30 cellular contexts compared by ENCODE assay signal in genomic region chr5:7244208-7244607, GRCh38.
"Had no signal": no experiment of that assay in that cellular context is flagged by ENCODE, and none has a peak within 500 bp of the region (broad histone marks: within the 10 kb centered on the region; RNA-seq: fewer than 3 reads in every experiment).

No MANE protein-coding gene starts in this region.

- H2AFZ ChIP-seq: parathyroid adenoma had no signal

- FAIRE-seq: urothelium cell line had no signal

- H3K4me2 ChIP-seq: smooth muscle cell had no signal

- ATAC-seq: naive thymus-derived CD4-positive, alpha-beta T cell; natural killer cell; psoas muscle; right cardiac atrium; stimulated activated naive B cell treated with anti-CD40 and anti-IgM and Interleukin-4, amounts not matched to agents 10 μg/mL and 1 μg/mL and 100 μg/mL, for 72 hours had no signal

- H3K9me3 ChIP-seq: ovary, psoas muscle, right lobe of liver, sigmoid colon, spleen, stomach, thoracic aorta, thyroid gland, tibial nerve, upper lobe of left lung, vagina had no signal

- DNase-seq: naive thymus-derived CD4-positive, alpha-beta T cell; natural killer cell; occipital lobe; ovary; posterior cingulate gyrus; psoas muscle; right cardiac atrium; right lobe of liver; sigmoid colon; spleen; stimulated activated CD4-positive, alpha-beta T cell treated with anti-CD3 and anti-CD28 coated beads, Interleukin-12 subunit alpha, Interleukin-12 subunit beta, amount 100 ng/mL, for 4 hours; stimulated activated CD4-positive, alpha-beta T cell treated with anti-CD3 and anti-CD28 coated beads, Interleukin-1b, Interleukin-23, amount 100 ng/mL, for 48 hours; stimulated activated CD4-positive, alpha-beta T cell treated with anti-CD3 and anti-CD28 coated beads, Interleukin-4, amount 100 ng/mL, for 1 hour; stimulated activated CD4-positive, alpha-beta T cell treated with anti-CD3 and anti-CD28 coated beads, Interleukin-4, amount 100 ng/mL, for 4 hours; stimulated activated CD8-positive, alpha-beta memory T cell treated with anti-CD3 and anti-CD28 coated beads, Interleukin-4, amount 100 ng/mL, for 48 hours; stimulated activated naive B cell treated with anti-CD40 and anti-IgM and Interleukin-4, amounts not matched to agents 10 μg/mL and 1 μg/mL and 100 μg/mL, for 72 hours; stimulated activated naive CD4-positive, alpha-beta T cell treated with Interleukin-2 at 50 U/mL for 16 hours; stomach; thyroid gland; trophoblast cell; upper lobe of left lung had no signal

- H3K27me3 ChIP-seq: ovary, right lobe of liver, sigmoid colon, thyroid gland, tibial nerve, upper lobe of left lung, vagina had no signal

- H3K4me3 ChIP-seq: ovary, psoas muscle, right lobe of liver, sigmoid colon, smooth muscle cell, spleen, stomach, thoracic aorta, thyroid gland, tibial nerve, upper lobe of left lung, vagina had no signal

- H3K27ac Mint-ChIP-seq: naive thymus-derived CD4-positive, alpha-beta T cell; natural killer cell; progenitor cell of endocrine pancreas; stimulated activated naive B cell treated with anti-CD40 and anti-IgM and Interleukin-4, amounts not matched to agents 10 μg/mL and 1 μg/mL and 100 μg/mL, for 72 hours; stimulated activated naive CD8-positive, alpha-beta T cell treated with anti-CD3 and anti-CD28 coated beads, Interleukin-15, Interleukin-2, amounts not matched to agents 100 ng/mL and 50 ng/mL, for 24 hours had no signal

- H3K36me3 ChIP-seq: ovary, right lobe of liver, sigmoid colon, spleen, stomach, thoracic aorta, thyroid gland, tibial nerve, upper lobe of left lung, vagina had no signal

- H3K27ac ChIP-seq: ovary, parathyroid adenoma, psoas muscle, right lobe of liver, sigmoid colon, spleen, stomach, thoracic aorta, thyroid gland, tibial nerve, upper lobe of left lung, vagina had no signal

- H3K9ac ChIP-seq: parathyroid adenoma had no signal

- H3K4me3 Mint-ChIP-seq: naive thymus-derived CD4-positive, alpha-beta T cell; natural killer cell; nephron; stimulated activated naive B cell treated with anti-CD40 and anti-IgM and Interleukin-4, amounts not matched to agents 10 μg/mL and 1 μg/mL and 100 μg/mL, for 72 hours; stimulated activated naive CD8-positive, alpha-beta T cell treated with anti-CD3 and anti-CD28 coated beads, Interleukin-15, Interleukin-2, amounts not matched to agents 100 ng/mL and 50 ng/mL, for 24 hours had no signal

- H3K79me2 ChIP-seq: parathyroid adenoma had no signal

- H3K27me3 Mint-ChIP-seq: stimulated activated naive B cell treated with anti-CD40 and anti-IgM and Interleukin-4, amounts not matched to agents 10 μg/mL and 1 μg/mL and 100 μg/mL, for 72 hours; stimulated activated naive CD8-positive, alpha-beta T cell treated with anti-CD3 and anti-CD28 coated beads, Interleukin-15, Interleukin-2, amounts not matched to agents 100 ng/mL and 50 ng/mL, for 24 hours had no signal

- H3K4me1 Mint-ChIP-seq: naive thymus-derived CD4-positive, alpha-beta T cell; natural killer cell; nephron; stimulated activated naive B cell treated with anti-CD40 and anti-IgM and Interleukin-4, amounts not matched to agents 10 μg/mL and 1 μg/mL and 100 μg/mL, for 72 hours had no signal

- H3K4me1 ChIP-seq: parathyroid adenoma, psoas muscle, right lobe of liver, sigmoid colon, spleen, stomach, thyroid gland, tibial nerve, upper lobe of left lung, vagina had no signal

- H3K36me3 Mint-ChIP-seq: naive thymus-derived CD4-positive, alpha-beta T cell; natural killer cell; stimulated activated naive B cell treated with anti-CD40 and anti-IgM and Interleukin-4, amounts not matched to agents 10 μg/mL and 1 μg/mL and 100 μg/mL, for 72 hours had no signal

- H3K9me3 Mint-ChIP-seq: nephron; stimulated activated naive CD8-positive, alpha-beta T cell treated with anti-CD3 and anti-CD28 coated beads, Interleukin-15, Interleukin-2, amounts not matched to agents 100 ng/mL and 50 ng/mL, for 24 hours had no signal
